In genomic region chr11:92859290-92859689, GRCh38 we compare ENCODE assay signal across 12 cellular contexts.
"Had no signal": no experiment of that assay in that cellular context is flagged by ENCODE, and none has a peak within 500 bp of the region (broad histone marks: within the 10 kb centered on the region; RNA-seq: fewer than 3 reads in every experiment).

No MANE protein-coding gene starts in this region.

- H3K27ac ChIP-seq: cardiac muscle cell, colonic mucosa, pancreas had no signal

- DNase-seq: activated B cell treated with CpG ODN at 0.5 μM for 24 hours; activated CD4-positive, alpha-beta T cell treated with anti-CD3 and anti-CD28 coated beads, Interleukin-2, amount 10 ng/mL, durations not matched to agents 24 days and 14 days; activated naive CD4-positive, alpha-beta T cell treated with anti-CD3 and anti-CD28 coated beads for 36 hours; colonic mucosa; effector CD8-positive, alpha-beta T cell; hippocampal formation; kidney glomerular epithelial cell; pancreas; small intestine; stomach had no signal

- H3K4me1 ChIP-seq: colonic mucosa, pancreas had no signal

- H3K9me3 ChIP-seq: colonic mucosa, pancreas, stomach had no signal

- H3K27me3 Mint-ChIP-seq: activated B cell treated with CpG ODN at 0.5 μM for 24 hours; activated CD4-positive, alpha-beta T cell treated with anti-CD3 and anti-CD28 coated beads, Interleukin-2, amount 10 ng/mL, durations not matched to agents 24 days and 14 days had no signal

- ATAC-seq: pancreas had no signal

- H3K27me3 ChIP-seq: colonic mucosa, pancreas, stomach had no signal

- H3K36me3 ChIP-seq: cardiac muscle cell, colonic mucosa, pancreas, stomach had no signal

- H3K9me3 Mint-ChIP-seq: activated B cell treated with CpG ODN at 0.5 μM for 24 hours; activated CD4-positive, alpha-beta T cell treated with anti-CD3 and anti-CD28 coated beads, Interleukin-2, amount 10 ng/mL, durations not matched to agents 24 days and 14 days; activated naive CD4-positive, alpha-beta T cell treated with anti-CD3 and anti-CD28 coated beads for 36 hours; activated T-helper 1 cell treated with anti-CD3 and anti-CD28 coated beads, Interleukin-12 subunit alpha, Interleukin-12 subunit beta, Interleukin-2, Interleukin-4 antibody, amounts not matched to agents 30 ng/mL and 10 ng/mL and 1 ng/mL, durations not matched to agents 14 hours and 24 hours and 36 hours had no signal

- H3K4me3 ChIP-seq: cardiac muscle cell, colonic mucosa, pancreas, stomach had no signal

- H3K4me1 Mint-ChIP-seq: activated B cell treated with CpG ODN at 0.5 μM for 24 hours; activated CD4-positive, alpha-beta T cell treated with anti-CD3 and anti-CD28 coated beads, Interleukin-2, amount 10 ng/mL, durations not matched to agents 24 days and 14 days had no signal

- H3K4me3 Mint-ChIP-seq: activated B cell treated with CpG ODN at 0.5 μM for 24 hours; activated CD4-positive, alpha-beta T cell treated with anti-CD3 and anti-CD28 coated beads, Interleukin-2, amount 10 ng/mL, durations not matched to agents 24 days and 14 days; activated naive CD4-positive, alpha-beta T cell treated with anti-CD3 and anti-CD28 coated beads for 36 hours; activated T-helper 1 cell treated with anti-CD3 and anti-CD28 coated beads, Interleukin-12 subunit alpha, Interleukin-12 subunit beta, Interleukin-2, Interleukin-4 antibody, amounts not matched to agents 30 ng/mL and 10 ng/mL and 1 ng/mL, durations not matched to agents 14 hours and 24 hours and 36 hours had no signal

- H3K27ac Mint-ChIP-seq: activated B cell treated with CpG ODN at 0.5 μM for 24 hours; activated CD4-positive, alpha-beta T cell treated with anti-CD3 and anti-CD28 coated beads, Interleukin-2, amount 10 ng/mL, durations not matched to agents 24 days and 14 days; activated naive CD4-positive, alpha-beta T cell treated with anti-CD3 and anti-CD28 coated beads for 36 hours; activated T-helper 1 cell treated with anti-CD3 and anti-CD28 coated beads, Interleukin-12 subunit alpha, Interleukin-12 subunit beta, Interleukin-2, Interleukin-4 antibody, amounts not matched to agents 30 ng/mL and 10 ng/mL and 1 ng/mL, durations not matched to agents 14 hours and 24 hours and 36 hours had no signal
